Comparison of ENCODE assay signal across 21 cellular contexts in the genomic region with DNA sequence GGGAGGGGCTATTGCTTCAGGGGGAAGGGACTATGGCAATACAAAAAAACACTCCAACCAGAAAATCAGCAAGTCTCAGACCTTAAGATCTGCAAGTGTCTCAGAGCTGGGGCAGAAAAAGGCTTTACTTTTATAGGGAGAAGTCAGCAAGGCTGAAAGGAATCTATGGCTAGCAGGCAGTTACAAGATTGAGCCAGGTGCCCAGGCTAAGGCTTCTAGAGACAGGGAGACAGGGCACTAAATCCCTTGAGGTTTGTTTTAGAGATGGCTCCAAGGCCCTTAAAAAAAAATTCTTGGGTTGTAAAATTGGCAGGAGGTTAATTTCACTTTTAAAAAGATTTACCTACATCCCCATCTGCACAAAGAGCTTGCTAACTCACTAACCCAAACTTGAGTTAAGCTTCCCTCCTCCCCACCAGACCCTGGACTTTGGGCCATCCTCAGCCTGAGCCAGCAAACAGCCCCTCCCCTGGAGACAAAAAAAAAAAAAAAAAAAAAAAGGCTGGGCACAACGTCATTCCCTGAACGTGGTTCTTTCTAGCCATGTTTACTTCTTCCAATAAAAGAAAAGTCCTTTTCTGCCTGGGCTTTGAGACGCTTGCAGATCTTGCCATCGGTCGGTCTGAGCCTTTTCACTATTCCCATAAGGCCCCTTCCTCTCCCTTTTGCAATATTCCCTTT. TPM values are rescaled to one million over a fixed set of nuclear protein-coding genes. Genes with fewer than 3 reads are reported as not detected.
DNase-seq lines count a peak whose midpoint lies in the region; ATAC-seq and TF ChIP-seq lines count a peak whose summit lies in the region.
"Had no signal": no experiment of that assay in that cellular context is flagged by ENCODE, and none has a peak within 500 bp of the region (broad histone marks: within the 10 kb centered on the region; RNA-seq: fewer than 3 reads in every experiment).

No MANE protein-coding gene starts in this region.

- DNase-seq in activated T-cell treated with anti-CD3 and anti-CD28 coated beads, Interleukin-2, amount 50 U/mL, for 72 hours, result no peak
- no peak for DNase-seq in activated T-cell treated with anti-CD3 and anti-CD28 coated beads, Interleukin-2, amount 50 U/mL, for 1 hour
- no peak for DNase-seq in activated CD4-positive, alpha-beta memory T cell treated with anti-CD3 and anti-CD28 coated beads for 36 hours
- DNase-seq in memory B cell (ENCODE audit: low spot score in 2 of 2), result no peak
- DNase-seq in thoracic aorta (ENCODE audit: low spot score), result no peak
- DNase-seq in activated gamma-delta T cell (lab: John Stamatoyannopoulos, UW), result no peak
- DNase-seq in Kasumi-1 (lab: John Stamatoyannopoulos, UW), result no peak
- no peak for DNase-seq in activated naive CD8-positive, alpha-beta T cell treated with anti-CD3 and anti-CD28 coated beads for 36 hours
- DNase-seq: activated CD4-positive, alpha-beta T cell treated with anti-CD3 and anti-CD28 coated beads, Interleukin-2, amount 50 U/mL, for 48 hours; amygdala; CD8-positive, alpha-beta T cell; cerebellar nuclear complex; DMS79 treated with DMSO at 0.1 percent for 48 hours; left cardiac atrium; naive thymus-derived CD4-positive, alpha-beta T cell; NCI-H146; NCI-H774; posterior cingulate gyrus; SK-N-SH had no signal

- peaks cover 8 to 33% of the 10 kb centered on the region in 2 donors for H3K4me1 ChIP-seq in thoracic aorta (ENCODE audit: control insufficient read depth in 1 of 2, low read depth in 2 of 2)
- H3K4me1 ChIP-seq: HAP-1 had no signal

- peaks cover 6% of the 10 kb centered on the region for H3K36me3 ChIP-seq in thoracic aorta
- H3K36me3 ChIP-seq: HAP-1 had no signal

- H3K4me1 Mint-ChIP-seq in activated T-cell treated with anti-CD3 and anti-CD28 coated beads, Interleukin-2, amount 50 U/mL, for 72 hours (ENCODE audit: low read depth), result peaks cover 15% of the 10 kb centered on the region
- peaks cover 29% of the 10 kb centered on the region for H3K4me1 Mint-ChIP-seq in activated CD4-positive, alpha-beta memory T cell treated with anti-CD3 and anti-CD28 coated beads for 36 hours (ENCODE audit: low read depth)
- peaks cover 47% of the 10 kb centered on the region for H3K4me1 Mint-ChIP-seq in memory B cell
- no peaks in the 10 kb centered on the region for H3K4me1 Mint-ChIP-seq in activated naive CD8-positive, alpha-beta T cell treated with anti-CD3 and anti-CD28 coated beads for 36 hours

- no peaks in the 10 kb centered on the region for H3K27me3 ChIP-seq in thoracic aorta (replicated peaks; ENCODE audit: insufficient read depth)

- no peak for ATAC-seq in activated T-cell treated with anti-CD3 and anti-CD28 coated beads, Interleukin-2, amount 50 U/mL, for 72 hours (replicated peaks in 1 of 2)
- no peak for ATAC-seq in memory B cell (ENCODE audit: low read depth)
- ATAC-seq in thoracic aorta (ENCODE audit: insufficient number of reproducible peaks, low FRiP score, low read depth), result no peak
- ATAC-seq: CD8-positive, alpha-beta T cell; left cardiac atrium; naive thymus-derived CD4-positive, alpha-beta T cell; Panc1 had no signal

- H3K9me3 Mint-ChIP-seq in activated T-cell treated with anti-CD3 and anti-CD28 coated beads, Interleukin-2, amount 50 U/mL, for 72 hours, result no peaks in the 10 kb centered on the region
- no peaks in the 10 kb centered on the region for H3K9me3 Mint-ChIP-seq in activated CD4-positive, alpha-beta memory T cell treated with anti-CD3 and anti-CD28 coated beads for 36 hours
- no peaks in the 10 kb centered on the region for H3K9me3 Mint-ChIP-seq in memory B cell
- H3K9me3 Mint-ChIP-seq in activated naive CD8-positive, alpha-beta T cell treated with anti-CD3 and anti-CD28 coated beads for 36 hours, result no peaks in the 10 kb centered on the region
- H3K9me3 Mint-ChIP-seq: CD8-positive, alpha-beta T cell had no signal

- H3K36me3 Mint-ChIP-seq in activated T-cell treated with anti-CD3 and anti-CD28 coated beads, Interleukin-2, amount 50 U/mL, for 72 hours (ENCODE audit: insufficient read depth in 2 of 2), result peaks cover 9 to 12% of the 10 kb centered on the region in 2 donors
- H3K36me3 Mint-ChIP-seq in activated CD4-positive, alpha-beta memory T cell treated with anti-CD3 and anti-CD28 coated beads for 36 hours, result peaks cover 54% of the 10 kb centered on the region
- H3K36me3 Mint-ChIP-seq in memory B cell, result peaks cover 50% of the 10 kb centered on the region
- H3K36me3 Mint-ChIP-seq in activated naive CD8-positive, alpha-beta T cell treated with anti-CD3 and anti-CD28 coated beads for 36 hours, result no peaks in the 10 kb centered on the region

- CTCF ChIA-PET in activated CD4-positive, alpha-beta memory T cell treated with anti-CD3 and anti-CD28 coated beads for 36 hours (lab: Charles Lee), result interaction anchor here (0.6 to 11.6 kb wide), 7 partner anchors 10 to 265 kb away, joined by 3 to 128 read pairs (median 4); a partner anchor contains a TSS

- POLR2A ChIA-PET in activated CD4-positive, alpha-beta memory T cell treated with anti-CD3 and anti-CD28 coated beads for 36 hours (lab: Charles Lee), result interaction anchor here (1.6 kb wide), 1 partner anchor 13 kb away, joined by 3 read pairs; no protein-coding TSS in a partner anchor

- intact Hi-C loops in activated CD4-positive, alpha-beta memory T cell treated with anti-CD3 and anti-CD28 coated beads for 36 hours (cut with micrococcal nuclease), result loop anchor here (1.0 to 5.0 kb wide), 4 partner anchors 47 to 264 kb away; a partner anchor contains a TSS

- TF ChIP-seq CTCF in thoracic aorta (IDR thresholded peaks at IDR 0.05), result no peak

- no peaks in the 10 kb centered on the region for H3K9me3 ChIP-seq in thoracic aorta
- H3K9me3 ChIP-seq: HAP-1, SK-N-SH had no signal

- H3K27ac ChIP-seq in thoracic aorta, result peak overlapping the region; percentile 14 to 65

- no peak overlapping the region for H3K4me3 ChIP-seq in thoracic aorta
- H3K4me3 ChIP-seq: HAP-1 had no signal

- H3K27ac Mint-ChIP-seq in activated T-cell treated with anti-CD3 and anti-CD28 coated beads, Interleukin-2, amount 50 U/mL, for 72 hours, result peak overlapping the region; percentile 45
- H3K27ac Mint-ChIP-seq in activated CD4-positive, alpha-beta memory T cell treated with anti-CD3 and anti-CD28 coated beads for 36 hours, result peak overlapping the region; percentile 28
- peak overlapping the region; percentile 97 for H3K27ac Mint-ChIP-seq in memory B cell
- H3K27ac Mint-ChIP-seq in activated naive CD8-positive, alpha-beta T cell treated with anti-CD3 and anti-CD28 coated beads for 36 hours, result no peak overlapping the region
- H3K27ac Mint-ChIP-seq: CD8-positive, alpha-beta T cell had no signal

- no peak overlapping the region for H3K4me3 Mint-ChIP-seq in activated T-cell treated with anti-CD3 and anti-CD28 coated beads, Interleukin-2, amount 50 U/mL, for 72 hours
- no peak overlapping the region for H3K4me3 Mint-ChIP-seq in activated CD4-positive, alpha-beta memory T cell treated with anti-CD3 and anti-CD28 coated beads for 36 hours
- H3K4me3 Mint-ChIP-seq in memory B cell, result no peak overlapping the region
- no peak overlapping the region for H3K4me3 Mint-ChIP-seq in activated naive CD8-positive, alpha-beta T cell treated with anti-CD3 and anti-CD28 coated beads for 36 hours
- H3K4me3 Mint-ChIP-seq: CD8-positive, alpha-beta T cell had no signal

- H3K27me3 Mint-ChIP-seq in activated T-cell treated with anti-CD3 and anti-CD28 coated beads, Interleukin-2, amount 50 U/mL, for 72 hours (ENCODE audit: low read depth), result no peaks in the 10 kb centered on the region
- H3K27me3 Mint-ChIP-seq in activated CD4-positive, alpha-beta memory T cell treated with anti-CD3 and anti-CD28 coated beads for 36 hours, result no peaks in the 10 kb centered on the region
- H3K27me3 Mint-ChIP-seq in memory B cell, result no peaks in the 10 kb centered on the region
- no peaks in the 10 kb centered on the region for H3K27me3 Mint-ChIP-seq in activated naive CD8-positive, alpha-beta T cell treated with anti-CD3 and anti-CD28 coated beads for 36 hours
- H3K27me3 Mint-ChIP-seq: naive thymus-derived CD4-positive, alpha-beta T cell had no signal

RNA-seq across cellular contexts. Expression of a gene that starts 17.9 kb away (rescaled TPM):
- 1 to 10 TPM; 3.1 to 5.9 TPM for total RNA-seq in activated T-cell treated with anti-CD3 and anti-CD28 coated beads, Interleukin-2, amount 50 U/mL, for 72 hours
- 1 to 10 TPM; 2.5 to 2.9 TPM for total RNA-seq in activated CD4-positive, alpha-beta memory T cell treated with anti-CD3 and anti-CD28 coated beads for 36 hours
- total RNA-seq in thoracic aorta, result under 1 TPM; 0.27 to 0.49 TPM
- total RNA-seq in activated naive CD8-positive, alpha-beta T cell treated with anti-CD3 and anti-CD28 coated beads for 36 hours, result under 1 TPM; 0.60 to 0.64 TPM
